In the genomic region with DNA sequence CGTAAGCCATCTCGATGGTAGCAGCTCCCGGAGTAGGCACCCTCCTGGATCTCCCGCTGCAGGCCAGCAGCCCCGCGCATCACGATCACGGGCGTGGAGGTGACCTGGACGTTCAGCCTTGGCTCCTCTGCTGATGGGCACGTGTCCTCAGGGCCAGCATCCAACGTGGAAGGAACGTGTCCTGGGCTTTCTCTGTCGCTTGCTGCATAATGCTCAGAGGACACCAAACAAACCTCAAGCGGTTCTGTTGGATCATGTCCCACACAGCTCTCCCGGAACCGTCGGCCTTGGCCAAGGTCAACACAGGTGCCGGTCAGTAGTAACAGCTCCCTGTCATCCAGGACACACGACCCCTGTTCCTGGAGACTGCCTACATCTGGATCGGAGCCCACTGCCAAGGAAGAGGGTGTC, we compare ENCODE assay signal across 1 cellular context.
TF ChIP-seq lines count a peak whose summit lies in the region.

No MANE protein-coding gene starts in this region.

TF ChIP-seq in GM12878, 131 proteins besides CTCF, POLR2A, EP300 and RAD21:
- TF ChIP-seq ASH2L (IDR thresholded peaks at IDR 0.05; ENCODE audit: borderline replicate concordance, low read depth): no peak
- TF ChIP-seq TCF3 (IDR thresholded peaks at IDR 0.05; ENCODE audit: borderline replicate concordance, insufficient read depth, low read depth, low read length): no peak
- TF ChIP-seq FOXM1 (IDR thresholded peaks at IDR 0.05; ENCODE audit: low read depth, low read length): no peak
- no peak for TF ChIP-seq CREM (IDR thresholded peaks at IDR 0.05; ENCODE audit: low read depth)
- TF ChIP-seq, protein P1, sequence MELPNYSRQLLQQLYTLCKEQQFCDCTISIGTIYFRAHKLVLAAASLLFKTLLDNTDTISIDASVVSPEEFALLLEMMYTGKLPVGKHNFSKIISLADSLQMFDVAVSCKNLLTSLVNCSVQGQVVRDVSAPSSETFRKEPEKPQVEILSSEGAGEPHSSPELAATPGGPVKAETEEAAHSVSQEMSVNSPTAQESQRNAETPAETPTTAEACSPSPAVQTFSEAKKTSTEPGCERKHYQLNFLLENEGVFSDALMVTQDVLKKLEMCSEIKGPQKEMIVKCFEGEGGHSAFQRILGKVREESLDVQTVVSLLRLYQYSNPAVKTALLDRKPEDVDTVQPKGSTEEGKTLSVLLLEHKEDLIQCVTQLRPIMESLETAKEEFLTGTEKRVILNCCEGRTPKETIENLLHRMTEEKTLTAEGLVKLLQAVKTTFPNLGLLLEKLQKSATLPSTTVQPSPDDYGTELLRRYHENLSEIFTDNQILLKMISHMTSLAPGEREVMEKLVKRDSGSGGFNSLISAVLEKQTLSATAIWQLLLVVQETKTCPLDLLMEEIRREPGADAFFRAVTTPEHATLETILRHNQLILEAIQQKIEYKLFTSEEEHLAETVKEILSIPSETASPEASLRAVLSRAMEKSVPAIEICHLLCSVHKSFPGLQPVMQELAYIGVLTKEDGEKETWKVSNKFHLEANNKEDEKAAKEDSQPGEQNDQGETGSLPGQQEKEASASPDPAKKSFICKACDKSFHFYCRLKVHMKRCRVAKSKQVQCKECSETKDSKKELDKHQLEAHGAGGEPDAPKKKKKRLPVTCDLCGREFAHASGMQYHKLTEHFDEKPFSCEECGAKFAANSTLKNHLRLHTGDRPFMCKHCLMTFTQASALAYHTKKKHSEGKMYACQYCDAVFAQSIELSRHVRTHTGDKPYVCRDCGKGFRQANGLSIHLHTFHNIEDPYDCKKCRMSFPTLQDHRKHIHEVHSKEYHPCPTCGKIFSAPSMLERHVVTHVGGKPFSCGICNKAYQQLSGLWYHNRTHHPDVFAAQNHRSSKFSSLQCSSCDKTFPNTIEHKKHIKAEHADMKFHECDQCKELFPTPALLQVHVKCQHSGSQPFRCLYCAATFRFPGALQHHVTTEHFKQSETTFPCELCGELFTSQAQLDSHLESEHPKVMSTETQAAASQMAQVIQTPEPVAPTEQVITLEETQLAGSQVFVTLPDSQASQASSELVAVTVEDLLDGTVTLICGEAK (IDR thresholded peaks at IDR 0.05; ENCODE audit: borderline replicate concordance): 0 out of 2 replicates have a peak, but pooled peaks have one; percentile 20
- TF ChIP-seq, protein P2, sequence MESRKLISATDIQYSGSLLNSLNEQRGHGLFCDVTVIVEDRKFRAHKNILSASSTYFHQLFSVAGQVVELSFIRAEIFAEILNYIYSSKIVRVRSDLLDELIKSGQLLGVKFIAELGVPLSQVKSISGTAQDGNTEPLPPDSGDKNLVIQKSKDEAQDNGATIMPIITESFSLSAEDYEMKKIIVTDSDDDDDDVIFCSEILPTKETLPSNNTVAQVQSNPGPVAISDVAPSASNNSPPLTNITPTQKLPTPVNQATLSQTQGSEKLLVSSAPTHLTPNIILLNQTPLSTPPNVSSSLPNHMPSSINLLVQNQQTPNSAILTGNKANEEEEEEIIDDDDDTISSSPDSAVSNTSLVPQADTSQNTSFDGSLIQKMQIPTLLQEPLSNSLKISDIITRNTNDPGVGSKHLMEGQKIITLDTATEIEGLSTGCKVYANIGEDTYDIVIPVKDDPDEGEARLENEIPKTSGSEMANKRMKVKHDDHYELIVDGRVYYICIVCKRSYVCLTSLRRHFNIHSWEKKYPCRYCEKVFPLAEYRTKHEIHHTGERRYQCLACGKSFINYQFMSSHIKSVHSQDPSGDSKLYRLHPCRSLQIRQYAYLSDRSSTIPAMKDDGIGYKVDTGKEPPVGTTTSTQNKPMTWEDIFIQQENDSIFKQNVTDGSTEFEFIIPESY (IDR thresholded peaks at IDR 0.05): 0 out of 2 replicates have a peak, but pooled peaks have one; percentile 33
- TF ChIP-seq, protein P3, sequence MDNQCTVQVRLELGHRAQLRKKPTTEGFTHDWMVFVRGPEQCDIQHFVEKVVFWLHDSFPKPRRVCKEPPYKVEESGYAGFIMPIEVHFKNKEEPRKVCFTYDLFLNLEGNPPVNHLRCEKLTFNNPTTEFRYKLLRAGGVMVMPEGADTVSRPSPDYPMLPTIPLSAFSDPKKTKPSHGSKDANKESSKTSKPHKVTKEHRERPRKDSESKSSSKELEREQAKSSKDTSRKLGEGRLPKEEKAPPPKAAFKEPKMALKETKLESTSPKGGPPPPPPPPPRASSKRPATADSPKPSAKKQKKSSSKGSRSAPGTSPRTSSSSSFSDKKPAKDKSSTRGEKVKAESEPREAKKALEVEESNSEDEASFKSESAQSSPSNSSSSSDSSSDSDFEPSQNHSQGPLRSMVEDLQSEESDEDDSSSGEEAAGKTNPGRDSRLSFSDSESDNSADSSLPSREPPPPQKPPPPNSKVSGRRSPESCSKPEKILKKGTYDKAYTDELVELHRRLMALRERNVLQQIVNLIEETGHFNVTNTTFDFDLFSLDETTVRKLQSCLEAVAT (IDR thresholded peaks at IDR 0.05): peak; percentile 97
- TF ChIP-seq, protein P4, sequence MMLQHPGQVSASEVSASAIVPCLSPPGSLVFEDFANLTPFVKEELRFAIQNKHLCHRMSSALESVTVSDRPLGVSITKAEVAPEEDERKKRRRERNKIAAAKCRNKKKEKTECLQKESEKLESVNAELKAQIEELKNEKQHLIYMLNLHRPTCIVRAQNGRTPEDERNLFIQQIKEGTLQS (IDR thresholded peaks at IDR 0.05; ENCODE audit: borderline replicate concordance, extremely low read depth, low read depth, low read length): no peak
TF ChIP-seq in GM12878: peak in this region for 3.
